In the genomic region with DNA sequence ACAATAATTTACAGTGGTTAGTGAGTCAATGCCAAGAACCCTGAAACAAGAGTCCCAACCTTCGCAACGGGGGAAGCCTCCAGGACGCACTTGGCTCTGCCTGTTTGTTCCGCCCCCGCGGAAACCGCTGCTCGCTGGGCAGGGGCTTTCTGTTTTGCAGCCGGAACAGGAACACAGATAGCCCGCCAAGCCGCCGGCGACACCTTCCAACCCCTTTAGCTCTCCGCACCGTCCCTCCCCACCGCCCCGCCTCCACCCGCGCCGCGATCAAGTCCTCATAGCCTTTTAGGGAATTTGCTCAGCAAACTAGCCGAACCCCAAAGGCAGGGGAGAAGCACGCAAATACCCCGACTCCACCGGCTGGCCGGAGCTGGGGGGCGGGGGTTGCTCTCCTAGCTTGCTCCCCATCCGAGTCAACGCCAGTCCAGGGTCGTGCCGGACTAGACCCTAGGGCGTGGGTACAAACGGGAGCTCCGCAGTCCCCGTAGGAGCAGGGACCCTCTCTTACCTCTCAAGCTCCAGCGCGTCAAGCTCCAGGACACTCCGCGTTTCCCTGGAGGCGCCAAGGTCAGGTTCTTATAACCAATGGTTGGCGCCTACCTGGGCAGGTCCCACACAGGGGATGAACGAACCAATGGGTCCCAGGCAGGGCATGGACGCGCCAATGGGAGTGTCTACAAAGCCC, we compare ENCODE assay signal across 8 cellular contexts. TPM values are rescaled to one million over a fixed set of nuclear protein-coding genes. Genes with fewer than 3 reads are reported as not detected.
DNase-seq lines count a peak whose midpoint lies in the region; ATAC-seq and TF ChIP-seq lines count a peak whose summit lies in the region.

A gene with protein sequence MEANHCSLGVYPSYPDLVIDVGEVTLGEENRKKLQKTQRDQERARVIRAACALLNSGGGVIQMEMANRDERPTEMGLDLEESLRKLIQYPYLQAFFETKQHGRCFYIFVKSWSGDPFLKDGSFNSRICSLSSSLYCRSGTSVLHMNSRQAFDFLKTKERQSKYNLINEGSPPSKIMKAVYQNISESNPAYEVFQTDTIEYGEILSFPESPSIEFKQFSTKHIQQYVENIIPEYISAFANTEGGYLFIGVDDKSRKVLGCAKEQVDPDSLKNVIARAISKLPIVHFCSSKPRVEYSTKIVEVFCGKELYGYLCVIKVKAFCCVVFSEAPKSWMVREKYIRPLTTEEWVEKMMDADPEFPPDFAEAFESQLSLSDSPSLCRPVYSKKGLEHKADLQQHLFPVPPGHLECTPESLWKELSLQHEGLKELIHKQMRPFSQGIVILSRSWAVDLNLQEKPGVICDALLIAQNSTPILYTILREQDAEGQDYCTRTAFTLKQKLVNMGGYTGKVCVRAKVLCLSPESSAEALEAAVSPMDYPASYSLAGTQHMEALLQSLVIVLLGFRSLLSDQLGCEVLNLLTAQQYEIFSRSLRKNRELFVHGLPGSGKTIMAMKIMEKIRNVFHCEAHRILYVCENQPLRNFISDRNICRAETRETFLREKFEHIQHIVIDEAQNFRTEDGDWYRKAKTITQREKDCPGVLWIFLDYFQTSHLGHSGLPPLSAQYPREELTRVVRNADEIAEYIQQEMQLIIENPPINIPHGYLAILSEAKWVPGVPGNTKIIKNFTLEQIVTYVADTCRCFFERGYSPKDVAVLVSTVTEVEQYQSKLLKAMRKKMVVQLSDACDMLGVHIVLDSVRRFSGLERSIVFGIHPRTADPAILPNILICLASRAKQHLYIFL (minus strand): TSS at position 553 of the 685 bp plus-strand sequence. CDS start 3,086 bp downstream, outside the sequence.

- peaks cover 31% of the 10 kb centered on the region for H3K27me3 ChIP-seq in PC-9 (ENCODE audit: insufficient read depth, low read depth)
- H3K27me3 ChIP-seq in parathyroid adenoma (ENCODE audit: control insufficient read depth, insufficient read depth, low read length): no peaks in the 10 kb centered on the region
- no peaks in the 10 kb centered on the region for H3K27me3 ChIP-seq in upper lobe of left lung

- TF ChIP-seq POLR2A in GM19193 (IDR thresholded peaks at IDR 0.05; ENCODE audit: extremely low read depth, insufficient read depth, insufficient read length): peak; percentile 74
- TF ChIP-seq POLR2A in upper lobe of left lung (IDR thresholded peaks at IDR 0.05): peak in 1 of 4 donors; percentile 22

- H3K4me2 ChIP-seq in PC-9: peak within 1 kb of the TSS; percentile 73
- peak within 1 kb of the TSS; percentile 89 for H3K4me2 ChIP-seq in parathyroid adenoma (ENCODE audit: low read length)

- peaks cover 18% of the 10 kb centered on the region for H3K36me3 Mint-ChIP-seq in activated T-helper 17 cell treated with anti-CD3 and anti-CD28 coated beads, Interleukin-2, amount 50 U/mL, for 72 hours (ENCODE audit: low read depth)
- no peaks in the 10 kb centered on the region for H3K36me3 Mint-ChIP-seq in glutamatergic neuron (ENCODE audit: unreplicated experiment)

- H2AFZ ChIP-seq in PC-9 (peak within 1 kb of the TSS; percentile 75), parathyroid adenoma (peak within 1 kb of the TSS; percentile 68)

- no peaks in the 10 kb centered on the region for H3K9me2 ChIP-seq in PC-9 (ENCODE audit: insufficient read depth)

- peak within 1 kb of the TSS; percentile 77 for H3K27ac Mint-ChIP-seq in activated T-helper 17 cell treated with anti-CD3 and anti-CD28 coated beads, Interleukin-2, amount 50 U/mL, for 72 hours
- H3K27ac Mint-ChIP-seq in glutamatergic neuron (ENCODE audit: unreplicated experiment): peak within 1 kb of the TSS; percentile 65

- TF ChIP-seq CTCF in PC-9 (conservative IDR thresholded peaks at IDR 0.05): no peak
- no peak for TF ChIP-seq CTCF in glutamatergic neuron (IDR thresholded peaks at IDR 0.05; ENCODE audit: partially characterized antibody, unreplicated experiment)
- TF ChIP-seq CTCF in parathyroid adenoma (IDR thresholded peaks at IDR 0.05): no peak
- TF ChIP-seq CTCF in upper lobe of left lung (IDR thresholded peaks at IDR 0.05): no peak

- peak within 1 kb of the TSS; percentile 47; the same call in 1 of the 2 replicates for H3K4me3 ChIP-seq in PC-9
- peak within 1 kb of the TSS; percentile 90 for H3K4me3 ChIP-seq in parathyroid adenoma (ENCODE audit: low read depth, low read length)
- H3K4me3 ChIP-seq in upper lobe of left lung: peak within 1 kb of the TSS; percentile 48 to 65 (median 59)

- peak within 1 kb of the TSS; percentile 65 for H3K4me3 Mint-ChIP-seq in activated T-helper 17 cell treated with anti-CD3 and anti-CD28 coated beads, Interleukin-2, amount 50 U/mL, for 72 hours
- H3K4me3 Mint-ChIP-seq in glutamatergic neuron (ENCODE audit: unreplicated experiment): peak within 1 kb of the TSS; percentile 75

- no peaks in the 10 kb centered on the region for H3K79me2 ChIP-seq in PC-9 (ENCODE audit: low read depth)
- H3K79me2 ChIP-seq in parathyroid adenoma: no peaks in the 10 kb centered on the region

- BruUV-seq in PC-9 (replicated peaks; lab: Mats Ljungman, UMichigan): no TSS peak

- no peaks in the 10 kb centered on the region for H4K20me1 ChIP-seq in PC-9 (ENCODE audit: insufficient read depth)

- H3F3A ChIP-seq in PC-9 (ENCODE audit: insufficient read depth, low read depth): no peaks in the 10 kb centered on the region

- H3K27me3 Mint-ChIP-seq in activated T-helper 17 cell treated with anti-CD3 and anti-CD28 coated beads, Interleukin-2, amount 50 U/mL, for 72 hours: no peaks in the 10 kb centered on the region
- H3K27me3 Mint-ChIP-seq in glutamatergic neuron (ENCODE audit: unreplicated experiment): peaks cover 23% of the 10 kb centered on the region

- 2 to 6% methylated on average over 9 to 44 of the region's 44 CpGs for WGBS in upper lobe of left lung, 2 donors

- H3K4me1 ChIP-seq in PC-9 (replicated peaks; ENCODE audit: insufficient read depth) (no peaks in the 10 kb centered on the region), parathyroid adenoma (no peaks in the 10 kb centered on the region), upper lobe of left lung (peaks cover 3 to 29% (median 16%) of the 10 kb centered on the region in 4 donors)

- intact Hi-C loops in PC-9 (cut with micrococcal nuclease; ENCODE audit: unreplicated experiment): loop anchor here (1.0 to 5.0 kb wide), 2 partner anchors 15 to 206 kb away; a partner anchor contains a TSS

- H3K9me3 Mint-ChIP-seq in activated T-helper 17 cell treated with anti-CD3 and anti-CD28 coated beads, Interleukin-2, amount 50 U/mL, for 72 hours: no peaks in the 10 kb centered on the region
- H3K9me3 Mint-ChIP-seq in glutamatergic neuron (ENCODE audit: unreplicated experiment): peaks cover 5% of the 10 kb centered on the region

- TF ChIP-seq EP300 in upper lobe of left lung (IDR thresholded peaks at IDR 0.05): no peak

- POLR2A ChIA-PET in PC-9 (lab: Charles Lee; ENCODE audit: unreplicated experiment): interaction anchor here (0.7 kb wide), 2 partner anchors 807 to 843 kb away, joined by 4 to 6 read pairs; no protein-coding TSS in a partner anchor

- H3K9me3 ChIP-seq in PC-9 (ENCODE audit: insufficient read depth, low read depth) (no peaks in the 10 kb centered on the region), parathyroid adenoma (ENCODE audit: control insufficient read depth, low read length) (no peaks in the 10 kb centered on the region), upper lobe of left lung (no peaks in the 10 kb centered on the region)

- no peaks in the 10 kb centered on the region for H3K4me1 Mint-ChIP-seq in activated T-helper 17 cell treated with anti-CD3 and anti-CD28 coated beads, Interleukin-2, amount 50 U/mL, for 72 hours
- H3K4me1 Mint-ChIP-seq in glutamatergic neuron (ENCODE audit: low read depth, unreplicated experiment): peaks cover 5% of the 10 kb centered on the region

- no peaks in the 10 kb centered on the region for H3K36me3 ChIP-seq in PC-9 (ENCODE audit: low read depth)
- no peaks in the 10 kb centered on the region for H3K36me3 ChIP-seq in parathyroid adenoma (ENCODE audit: control insufficient read depth, insufficient read depth, low read length)
- H3K36me3 ChIP-seq in upper lobe of left lung: no peaks in the 10 kb centered on the region

- no peak within 1 kb of the TSS for H3K9ac ChIP-seq in parathyroid adenoma

- ATAC-seq in HG03378 (IDR thresholded peaks at IDR 0.05; ENCODE audit: unreplicated experiment) (peak; percentile 74), upper lobe of left lung (ENCODE audit: low FRiP score in 2 of 2) (peak; percentile 90 to 94)
- peak; percentile 98 for ATAC-seq in activated T-helper 17 cell treated with anti-CD3 and anti-CD28 coated beads, Interleukin-2, amount 50 U/mL, for 72 hours (replicated peaks)

- peak; percentile 31 for DNase-seq in AG08396 (ENCODE audit: low spot score)
- peak; percentile 36 to 72 for DNase-seq in PC-9
- peak; percentile 48 for DNase-seq in glutamatergic neuron
- peak; percentile 90 to 94 for DNase-seq in upper lobe of left lung

- H3K27ac ChIP-seq in PC-9 (no peak within 1 kb of the TSS), parathyroid adenoma (no peak within 1 kb of the TSS), upper lobe of left lung (peak within 1 kb of the TSS; percentile 71 to 85 (median 74))

- CTCF ChIA-PET in PC-9 (lab: Charles Lee): no interaction called here

RNA-seq across cellular contexts. Expression of the gene that starts here (rescaled TPM):
- 22.1 and 38.5 TPM in 2 replicates for total RNA-seq in PC-9 (2021)
- 10 to 100 TPM; 38.2 to 58.6 TPM for total RNA-seq in activated T-helper 17 cell treated with anti-CD3 and anti-CD28 coated beads, Interleukin-2, amount 50 U/mL, for 72 hours
- 0.96 TPM for total RNA-seq in glutamatergic neuron (ENCODE audit: unreplicated experiment)
- 10 to 100 TPM in 4 of 6 donors, 1 to 10 TPM in 2; 9.1 to 46.8 (median 19.2) TPM for total RNA-seq in upper lobe of left lung

Comparison
In these comparisons a context has a peak if more than half of its experiments do, and no peak if none do; other contexts are left out.
1. Peak in DNase-seq in glutamatergic neuron; RNA of the gene not detected or under 1 TPM.
2. DNase-seq: peak in every context shown above with its lines; median percentile 92 in upper lobe of left lung; 54 in PC-9; 48 in glutamatergic neuron; 31 in AG08396.
3. H3K27ac ChIP-seq: peak in upper lobe of left lung (4 of 4); none in PC-9 (single experiment) and parathyroid adenoma (single experiment).
4. Peak in every context shown above with its lines, with median percentiles within 50 percentile points of each other: ATAC-seq and H3K4me3 ChIP-seq.